Comparison of ENCODE assay signal across 28 cellular contexts in genomic region chr21:38929652-38930051, GRCh38.
"Had no signal": no experiment of that assay in that cellular context is flagged by ENCODE, and none has a peak within 500 bp of the region (broad histone marks: within the 10 kb centered on the region; RNA-seq: fewer than 3 reads in every experiment).

No MANE protein-coding gene starts in this region.

- H3K27ac ChIP-seq: parathyroid adenoma, psoas muscle, thoracic aorta, WERI-Rb-1 had no signal

- DNase-seq: activated CD4-positive, alpha-beta memory T cell treated with anti-CD3 and anti-CD28 coated beads for 36 hours; activated CD4-positive, alpha-beta T cell treated with anti-CD3 and anti-CD28 coated beads, Interleukin-2, amount 10 ng/mL, durations not matched to agents 24 days and 14 days; activated CD4-positive, CD25-positive, alpha-beta regulatory T cell treated with anti-CD3 and anti-CD28 coated beads, Interleukin-2, amount 50 U/mL, for 72 hours; activated CD8-positive, alpha-beta memory T cell treated with anti-CD3 and anti-CD28 coated beads, Interleukin-2, amount 50 U/mL, for 4 hours; activated effector memory CD4-positive, alpha-beta T cell treated with anti-CD3 and anti-CD28 coated beads, Interleukin-2, amount 50 U/mL, for 16 hours; activated naive CD4-positive, alpha-beta T cell treated with anti-CD3 and anti-CD28 coated beads, Interleukin-2, amount 50 U/mL, for 16 hours; activated T-cell treated with anti-CD3 and anti-CD28 coated beads, Interleukin-2, amount 50 U/mL, for 1 hour; amniotic stem cell; caudate nucleus; cortex of kidney; effector memory CD8-positive, alpha-beta T cell; hypothalamus; naive B cell; occipital lobe; psoas muscle; stimulated activated CD4-positive, alpha-beta T cell treated with anti-CD3 and anti-CD28 coated beads, Interleukin-2, amount 100 ng/mL, for 48 hours; stimulated activated naive CD8-positive, alpha-beta T cell treated with anti-CD3 and anti-CD28 coated beads, Interleukin-15, Interleukin-2, amounts not matched to agents 100 U/mL and 50 U/mL, for 24 hours; SW 1271; T-helper 9 cell; trophoblast cell; WERI-Rb-1 had no signal

- ATAC-seq: effector memory CD8-positive, alpha-beta T cell; gastroesophageal sphincter; psoas muscle; stimulated activated naive CD8-positive, alpha-beta T cell treated with anti-CD3 and anti-CD28 coated beads, Interleukin-15, Interleukin-2, amounts not matched to agents 100 U/mL and 50 U/mL, for 24 hours had no signal

- H3K27ac Mint-ChIP-seq: activated CD4-positive, alpha-beta memory T cell treated with anti-CD3 and anti-CD28 coated beads for 36 hours; activated CD4-positive, alpha-beta T cell treated with anti-CD3 and anti-CD28 coated beads, Interleukin-2, amount 10 ng/mL, durations not matched to agents 24 days and 14 days; activated T-helper 1 cell treated with anti-CD3 and anti-CD28 coated beads, Interleukin-12 subunit alpha, Interleukin-12 subunit beta, Interleukin-2, Interleukin-4 antibody, amounts not matched to agents 30 ng/mL and 10 ng/mL and 1 ng/mL, durations not matched to agents 14 hours and 24 hours and 36 hours; effector memory CD8-positive, alpha-beta T cell; naive B cell; T-helper 1 cell treated with Interleukin-12 subunit alpha and Interleukin-12 subunit beta and Interleukin-4 antibody, amounts not matched to agents 30 μg/mL and 1 μg/mL, for 36 hours had no signal

- H3K27me3 Mint-ChIP-seq: activated CD4-positive, alpha-beta T cell treated with anti-CD3 and anti-CD28 coated beads, Interleukin-2, amount 10 ng/mL, durations not matched to agents 24 days and 14 days had no signal

- H3K9me3 ChIP-seq: psoas muscle, thoracic aorta had no signal

- H3K4me3 ChIP-seq: gastroesophageal sphincter, lung, psoas muscle, thoracic aorta had no signal

- H3K27me3 ChIP-seq: gastroesophageal sphincter had no signal

- H3K4me3 Mint-ChIP-seq: activated CD4-positive, alpha-beta memory T cell treated with anti-CD3 and anti-CD28 coated beads for 36 hours; activated CD4-positive, alpha-beta T cell treated with anti-CD3 and anti-CD28 coated beads, Interleukin-2, amount 10 ng/mL, durations not matched to agents 24 days and 14 days; activated T-helper 1 cell treated with anti-CD3 and anti-CD28 coated beads, Interleukin-12 subunit alpha, Interleukin-12 subunit beta, Interleukin-2, Interleukin-4 antibody, amounts not matched to agents 30 ng/mL and 10 ng/mL and 1 ng/mL, durations not matched to agents 14 hours and 24 hours and 36 hours; effector memory CD8-positive, alpha-beta T cell; neural crest cell; T-helper 1 cell treated with Interleukin-12 subunit alpha and Interleukin-12 subunit beta and Interleukin-4 antibody, amounts not matched to agents 30 μg/mL and 1 μg/mL, for 36 hours had no signal

- H3K36me3 Mint-ChIP-seq: activated CD4-positive, alpha-beta memory T cell treated with anti-CD3 and anti-CD28 coated beads for 36 hours had no signal

- H3K36me3 ChIP-seq: gastroesophageal sphincter, thoracic aorta, WERI-Rb-1 had no signal
